In the genomic region with DNA sequence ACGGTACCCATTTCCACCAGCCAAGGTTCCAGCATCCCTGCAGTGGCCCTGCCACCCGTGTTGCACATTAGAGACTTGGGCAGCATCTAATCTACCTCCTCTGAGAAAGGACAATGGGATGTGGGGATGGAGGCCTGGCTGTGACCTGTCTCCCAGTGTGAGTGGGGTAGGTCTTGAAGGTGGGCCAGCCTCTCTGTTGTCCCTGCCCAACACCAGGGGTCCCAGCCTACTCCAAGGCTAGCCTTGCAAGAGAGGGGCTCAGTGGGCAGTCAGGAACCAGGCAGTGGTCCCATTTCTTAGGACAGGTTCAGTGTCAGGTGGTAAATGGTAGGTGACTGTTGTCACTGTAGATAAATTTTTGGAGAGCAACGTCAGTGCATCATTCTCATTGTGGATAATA, we compare ENCODE assay signal across 29 cellular contexts.
"Had no signal": no experiment of that assay in that cellular context is flagged by ENCODE, and none has a peak within 500 bp of the region (broad histone marks: within the 10 kb centered on the region; RNA-seq: fewer than 3 reads in every experiment).

No MANE protein-coding gene starts in this region.

- DNase-seq: activated effector memory CD4-positive, alpha-beta T cell treated with anti-CD3 and anti-CD28 coated beads, Interleukin-2, amount 50 U/mL, for 16 hours; activated effector memory CD4-positive, alpha-beta T cell treated with Interleukin-2 at 50 U/mL for 16 hours; activated gamma-delta T cell; activated gamma-delta T cell treated with Interleukin-2 at 50 U/mL for 16 hours; activated naive CD4-positive, alpha-beta T cell; activated naive CD4-positive, alpha-beta T cell treated with anti-CD3 and anti-CD28 coated beads for 36 hours; activated naive CD4-positive, alpha-beta T cell treated with anti-CD3 and anti-CD28 coated beads, Interleukin-2, amount 10 ng/mL, durations not matched to agents 7 days and 5 days; activated naive CD4-positive, alpha-beta T cell treated with anti-CD3 and anti-CD28 coated beads, Interleukin-2, amount 50 U/mL, for 16 hours; activated naive CD4-positive, alpha-beta T cell treated with Interleukin-2 at 50 U/mL for 16 hours; activated naive CD8-positive, alpha-beta T cell treated with anti-CD3 and anti-CD28 coated beads for 36 hours; activated naive CD8-positive, alpha-beta T cell treated with anti-CD3 and anti-CD28 coated beads, Interleukin-2, amount 10 ng/mL, durations not matched to agents 7 days and 5 days; activated naive CD8-positive, alpha-beta T cell treated with anti-CD3 and anti-CD28 coated beads, Interleukin-2, amount 50 U/mL, for 24 hours; activated T-cell treated with anti-CD3 and anti-CD28 coated beads, Interleukin-2, amount 50 U/mL, for 1 hour; activated T-cell treated with anti-CD3 and anti-CD28 coated beads, Interleukin-2, amount 50 U/mL, for 24 hours; activated T-cell treated with anti-CD3 and anti-CD28 coated beads, Interleukin-2, amount 50 U/mL, for 4 hours; activated T-cell treated with anti-CD3 and anti-CD28 coated beads, Interleukin-2, amount 50 U/mL, for 48 hours; activated T-cell treated with anti-CD3 and anti-CD28 coated beads, Interleukin-2, amount 50 U/mL, for 72 hours; adrenal gland; amniotic stem cell; amygdala; anterior cingulate cortex; aorta; body of pancreas; brain microvascular endothelial cell; caudate nucleus; central memory CD4-positive, alpha-beta T cell; cerebellar nuclear complex had no signal

- ATAC-seq: activated naive CD4-positive, alpha-beta T cell treated with anti-CD3 and anti-CD28 coated beads, Interleukin-2, amount 50 U/mL, for 72 hours; activated naive CD8-positive, alpha-beta T cell treated with anti-CD3 and anti-CD28 coated beads, Interleukin-2, amount 50 U/mL, for 24 hours; activated T-cell treated with anti-CD3 and anti-CD28 coated beads, Interleukin-2, amount 50 U/mL, for 4 hours; activated T-cell treated with anti-CD3 and anti-CD28 coated beads, Interleukin-2, amount 50 U/mL, for 72 hours; activated T-helper 17 cell treated with anti-CD3 and anti-CD28 coated beads, Interleukin-2, amount 50 U/mL, for 72 hours; body of pancreas had no signal
